In the genomic region with DNA sequence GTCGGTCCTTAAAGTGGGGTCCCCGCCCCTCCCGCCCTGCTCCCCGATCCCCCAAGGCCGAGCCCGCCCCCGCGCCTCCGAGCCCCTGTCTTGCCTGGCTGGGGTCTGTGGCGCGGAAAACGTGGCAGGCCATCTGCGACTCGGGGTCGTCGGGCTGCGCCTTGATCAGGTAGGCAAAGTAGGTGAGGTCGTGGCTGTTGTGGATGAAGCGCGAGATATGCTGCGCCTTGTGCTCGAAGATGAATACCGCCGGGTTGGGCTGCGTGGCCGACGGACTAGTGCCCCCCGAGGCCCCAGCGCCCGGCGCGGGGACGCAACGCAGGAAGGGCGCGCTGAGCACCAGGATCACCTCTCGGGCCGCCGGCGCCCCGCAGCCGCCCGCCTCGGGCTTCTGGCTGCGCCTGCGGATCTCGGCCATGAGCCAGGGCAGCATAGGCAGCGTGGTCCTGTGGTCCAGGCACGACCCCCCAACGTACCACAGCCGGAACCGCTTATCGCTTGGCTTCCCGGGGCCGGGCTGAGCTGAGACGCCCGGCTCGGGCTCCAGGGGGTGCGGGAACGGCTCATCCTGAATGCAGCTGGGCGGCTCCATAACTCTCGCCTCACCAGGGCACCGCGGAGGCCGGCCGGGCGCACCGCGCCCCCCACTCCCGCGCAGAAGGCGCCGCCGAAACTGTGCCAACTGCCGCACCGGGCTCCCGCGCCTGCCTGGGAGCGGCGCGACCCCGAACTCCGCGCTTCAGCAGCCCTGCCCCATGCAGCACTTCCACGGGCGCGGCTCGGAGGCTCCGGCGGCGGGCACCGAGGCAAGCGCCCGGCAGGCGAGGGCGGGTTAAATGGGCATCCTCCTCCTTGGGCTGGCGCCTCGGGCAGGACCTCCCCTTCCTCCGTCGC, we compare ENCODE assay signal across 8 cellular contexts. TPM values are rescaled to one million over a fixed set of nuclear protein-coding genes. Genes with fewer than 3 reads are reported as not detected.
DNase-seq lines count a peak whose midpoint lies in the region; FAIRE-seq and TF ChIP-seq lines count a peak whose summit lies in the region.
"Had no signal": no experiment of that assay in that cellular context is flagged by ENCODE, and none has a peak within 500 bp of the region (broad histone marks: within the 10 kb centered on the region; RNA-seq: fewer than 3 reads in every experiment).

No MANE protein-coding gene starts in this region.

- H3K79me2 ChIP-seq in KMS-11 (ENCODE audit: insufficient read depth, low read depth) (no peaks in the 10 kb centered on the region), endothelial cell of umbilical vein (ENCODE audit: control insufficient read depth, insufficient read depth, low read length) (peaks cover 17% of the 10 kb centered on the region)

- CTCF ChIA-PET in endothelial cell of umbilical vein (lab: Charles Lee) = interaction anchor here (0.7 to 3.6 kb wide), 29 partner anchors 10 to 1404 kb away, joined by 3 to 66 read pairs (median 5); a partner anchor contains a TSS

- H3K9me1 ChIP-seq in endothelial cell of umbilical vein (replicated peaks; ENCODE audit: control insufficient read depth, extremely low read depth, insufficient read depth, low read length) = no peaks in the 10 kb centered on the region

- TF ChIP-seq CTCF in GM13976 (IDR thresholded peaks at IDR 0.05; ENCODE audit: borderline replicate concordance, control extremely low read depth, extremely low read depth, insufficient read depth, missing control alignments) (no peak), KMS-11 (conservative IDR thresholded peaks at IDR 0.05; ENCODE audit: low read depth, low read length) (no peak), endothelial cell of umbilical vein (IDR thresholded peaks at IDR 0.05; ENCODE audit: extremely low read depth in 1 of 2, insufficient read depth in 1 of 2, low read depth in 1 of 2, low read length in 2 of 2) (no peak), type B pancreatic cell (conservative IDR thresholded peaks at IDR 0.05) (no peak)

- peak; percentile 48 for DNase-seq in GM13976 (ENCODE audit: low spot score)
- no peak for DNase-seq in H54 (ENCODE audit: insufficient read length, low spot score)
- peak; percentile 43 for DNase-seq in activated CD4-positive, alpha-beta T cell treated with anti-CD3 and anti-CD28 coated beads for 48 hours
- peak; percentile 52 for DNase-seq in endothelial cell of umbilical vein (ENCODE audit: low read depth, low spot score)
- peak; percentile 74 for DNase-seq in type B pancreatic cell (ENCODE audit: extremely low spot score, unreplicated experiment)

- no peaks in the 10 kb centered on the region for H3K36me3 ChIP-seq in KMS-11 (ENCODE audit: insufficient read depth)
- H3K36me3 ChIP-seq in endothelial cell of umbilical vein (ENCODE audit: control insufficient read depth in 2 of 2, extremely low read depth in 1 of 2, insufficient read depth in 2 of 2, low read length in 2 of 2) = no peaks in the 10 kb centered on the region
- H3K36me3 ChIP-seq in muscle layer of colon (ENCODE audit: insufficient read depth, low read length) = no peaks in the 10 kb centered on the region

- H3K4me3 ChIP-seq in KMS-11 (IDR thresholded peaks at IDR 0.05; ENCODE audit: insufficient read depth, low read depth, low read length) (no peak overlapping the region), endothelial cell of umbilical vein (replicated peaks in 1 of 3; ENCODE audit: insufficient read depth in 1 of 3, low read depth in 1 of 3, low read length in 3 of 3) (peak overlapping the region; percentile 74 to 90 (median 86)), muscle layer of colon (ENCODE audit: low read depth in 1 of 2, low read length in 2 of 2) (peak overlapping the region; percentile 70 to 73)

- H3K27ac Mint-ChIP-seq in type B pancreatic cell = peak overlapping the region; percentile 93

- peaks cover 7% of the 10 kb centered on the region for H3K27me3 Mint-ChIP-seq in type B pancreatic cell

- peak overlapping the region; percentile 96 for H3K4me3 Mint-ChIP-seq in type B pancreatic cell

- H3K4me1 ChIP-seq in KMS-11 (ENCODE audit: low read depth, poor library complexity, severe bottlenecking) = peaks cover 22% of the 10 kb centered on the region
- H3K4me1 ChIP-seq in endothelial cell of umbilical vein (ENCODE audit: control insufficient read depth, extremely low read depth, insufficient read depth, low read length) = peaks cover 9% of the 10 kb centered on the region
- no peaks in the 10 kb centered on the region for H3K4me1 ChIP-seq in muscle layer of colon (ENCODE audit: insufficient read depth, low read length)

- in situ Hi-C loops in GM13976 (cut with MboI; ENCODE audit: low sequenced_read_pairs, unreplicated experiment) = no loop called here

- FAIRE-seq in H54 (lab: Jason Lieb, UNC) (no peak), endothelial cell of umbilical vein (lab: Jason Lieb, UNC) (no peak)
- FAIRE-seq: islet of Langerhans had no signal

- H2AFZ ChIP-seq in KMS-11 (ENCODE audit: low read depth) = peak overlapping the region; percentile 74
- H2AFZ ChIP-seq in endothelial cell of umbilical vein (ENCODE audit: low read depth, low read length) = peak overlapping the region; percentile 92

- H3K4me2 ChIP-seq in KMS-11 (peak overlapping the region; percentile 54), endothelial cell of umbilical vein (ENCODE audit: insufficient read depth, low read length) (peak overlapping the region; percentile 95)

- H3K9me3 Mint-ChIP-seq in type B pancreatic cell = no peaks in the 10 kb centered on the region

- H3K9me3 ChIP-seq in endothelial cell of umbilical vein (replicated peaks; ENCODE audit: control insufficient read depth, insufficient read depth, low read length) (no peaks in the 10 kb centered on the region), muscle layer of colon (ENCODE audit: low read length) (no peaks in the 10 kb centered on the region)

- BruUV-seq in endothelial cell of umbilical vein (replicated peaks; lab: Mats Ljungman, UMichigan) = no TSS peak

- peaks cover 27% of the 10 kb centered on the region for H3K4me1 Mint-ChIP-seq in type B pancreatic cell (ENCODE audit: unreplicated experiment)

- no peaks in the 10 kb centered on the region; the same call in 1 of the 2 replicates for H4K20me1 ChIP-seq in KMS-11 (ENCODE audit: insufficient read depth)
- peaks cover 4% of the 10 kb centered on the region for H4K20me1 ChIP-seq in endothelial cell of umbilical vein (replicated peaks; ENCODE audit: control insufficient read depth, extremely low read depth, insufficient read depth, low read length)

- POLR2A ChIA-PET in endothelial cell of umbilical vein (lab: Charles Lee) = interaction anchor here (1.3 kb wide), 1 partner anchor 114 kb away, joined by 3 read pairs; no protein-coding TSS in a partner anchor

- intact Hi-C loops in endothelial cell of umbilical vein (cut with micrococcal nuclease) = loop anchor here (1.0 to 10.0 kb wide), 7 partner anchors 56 to 299 kb away; a partner anchor contains a TSS

- H3K27ac ChIP-seq in KMS-11 (no peak overlapping the region), endothelial cell of umbilical vein (ENCODE audit: insufficient read depth, low read depth, low read length) (peak overlapping the region; percentile 19), muscle layer of colon (ENCODE audit: low read depth, low read length) (peak overlapping the region; percentile 69)

- dilution Hi-C loops in endothelial cell of umbilical vein (cut with MboI; ENCODE audit: extremely low pct_ligation_motif_present, low sequenced_read_pairs) = no loop called here

- H3K9ac ChIP-seq in KMS-11 (peak overlapping the region; percentile 51; the same call in 1 of the 2 replicates), endothelial cell of umbilical vein (replicated peaks; ENCODE audit: extremely low read depth, insufficient read depth, low read length) (peak overlapping the region; percentile 60), muscle layer of colon (ENCODE audit: low read length) (no peak overlapping the region)

- TF ChIP-seq POLR2A in H54 (IDR thresholded peaks at IDR 0.05; ENCODE audit: low read depth, low read length) (0 out of 2 replicates have a peak, but pooled peaks have one; percentile 39), endothelial cell of umbilical vein (IDR thresholded peaks at IDR 0.05; ENCODE audit: low read depth, low read length) (no peak)

- no peaks in the 10 kb centered on the region for H3K27me3 ChIP-seq in KMS-11 (ENCODE audit: insufficient read depth, low read depth)
- no peaks in the 10 kb centered on the region for H3K27me3 ChIP-seq in endothelial cell of umbilical vein (ENCODE audit: control insufficient read depth in 2 of 2, insufficient read depth in 2 of 2, low read length in 2 of 2)
- no peaks in the 10 kb centered on the region for H3K27me3 ChIP-seq in muscle layer of colon (ENCODE audit: control insufficient read depth in 1 of 2, insufficient read depth in 2 of 2, low read length in 2 of 2)

- peaks cover 7% of the 10 kb centered on the region for H3K36me3 Mint-ChIP-seq in type B pancreatic cell

TF ChIP-seq in endothelial cell of umbilical vein, 7 proteins besides CTCF, POLR2A, EP300 and RAD21 (continues in another document):
- TF ChIP-seq GATA2 (IDR thresholded peaks at IDR 0.05; ENCODE audit: insufficient read depth, insufficient read length, low read depth, low read length) = no peak
- no peak for TF ChIP-seq POLR2AphosphoS5 (IDR thresholded peaks at IDR 0.05; ENCODE audit: insufficient read depth, low read depth, low read length)
- no peak for TF ChIP-seq JUN (IDR thresholded peaks at IDR 0.05; ENCODE audit: borderline replicate concordance, insufficient read depth, insufficient read length, low read depth)

RNA-seq across cellular contexts. Expression of a gene that starts 0.5 kb away (rescaled TPM):
- total RNA-seq in endothelial cell of umbilical vein (72.4 and 81.0 TPM in 2 replicates), type B pancreatic cell (ENCODE audit: low replicate concordance) (47.1 and 47.2 TPM in 2 replicates)
- polyA plus RNA-seq in endothelial cell of umbilical vein = 58.3 and 62.6 TPM in 2 replicates
- 59.9 and 70.3 TPM in 2 replicates for polyA plus RNA-seq in endothelial cell of umbilical vein (2011; cell fraction: cytosol; rRNA removed)
- 180 and 185 TPM in 2 replicates for polyA plus RNA-seq in endothelial cell of umbilical vein (2011; cell fraction: nucleus; rRNA removed)
- polyA plus RNA-seq in endothelial cell of umbilical vein (2012) = 35.5 and 46.5 TPM in 2 replicates
- 118 and 142 TPM in 2 replicates for polyA minus RNA-seq in endothelial cell of umbilical vein
- 18.6 TPM for polyA minus RNA-seq in endothelial cell of umbilical vein (2011; cell fraction: cytosol; rRNA and poly(A)+ RNA removed)
- polyA minus RNA-seq in endothelial cell of umbilical vein (2011; cell fraction: nucleus; rRNA and poly(A)+ RNA removed) = 82.3 and 122 TPM in 2 replicates

RNA-seq across cellular contexts. Expression of a gene that starts 56.2 kb away (rescaled TPM):
- total RNA-seq in endothelial cell of umbilical vein (112 and 122 TPM in 2 replicates), type B pancreatic cell (ENCODE audit: low replicate concordance) (161 and 171 TPM in 2 replicates)
- polyA plus RNA-seq in endothelial cell of umbilical vein = 33.9 and 71.7 TPM in 2 replicates
- 79.6 and 95.8 TPM in 2 replicates for polyA plus RNA-seq in endothelial cell of umbilical vein (2011; cell fraction: cytosol; rRNA removed)
- 18.6 and 26.0 TPM in 2 replicates for polyA plus RNA-seq in endothelial cell of umbilical vein (2011; cell fraction: nucleus; rRNA removed)
- 207 and 339 TPM in 2 replicates for polyA plus RNA-seq in endothelial cell of umbilical vein (2012)
- polyA minus RNA-seq in endothelial cell of umbilical vein = 22.9 and 31.7 TPM in 2 replicates
- polyA minus RNA-seq in endothelial cell of umbilical vein (2011; cell fraction: cytosol; rRNA and poly(A)+ RNA removed) = 18.1 TPM
- 3.1 and 3.7 TPM in 2 replicates for polyA minus RNA-seq in endothelial cell of umbilical vein (2011; cell fraction: nucleus; rRNA and poly(A)+ RNA removed)
